Comparison of ENCODE assay signal across 17 cellular contexts in genomic region chr9:136964171-136964689, GRCh38. TPM values are rescaled to one million over a fixed set of nuclear protein-coding genes. Genes with fewer than 3 reads are reported as not detected.
A peak's percentile ranks its signal among the peaks of the same experiment; 100 is the strongest.
DNase-seq lines count a peak whose midpoint lies in the region; ATAC-seq and TF ChIP-seq lines count a peak whose summit lies in the region.
"Had no signal": no experiment of that assay in that cellular context is flagged by ENCODE, and none has a peak within 500 bp of the region (broad histone marks: within the 10 kb centered on the region; RNA-seq: fewer than 3 reads in every experiment).

No MANE protein-coding gene starts in this region.

- H4K20me1 ChIP-seq in PC-9 (ENCODE audit: insufficient read depth): no peaks in the 10 kb centered on the region

- H3K9me2 ChIP-seq in PC-9 (ENCODE audit: insufficient read depth): no peaks in the 10 kb centered on the region

- peak overlapping the region; percentile 65 for H3K4me2 ChIP-seq in PC-9

- TF ChIP-seq CTCF in PC-9 (conservative IDR thresholded peaks at IDR 0.05): no peak
- no peak for TF ChIP-seq CTCF in epithelial cell of esophagus (IDR thresholded peaks at IDR 0.05; ENCODE audit: insufficient read depth, low read depth, low read length, missing control alignments)

- no peak overlapping the region for H3K27ac ChIP-seq in PC-9
- H3K27ac ChIP-seq: cardiac muscle cell, gastroesophageal sphincter had no signal

- no peak overlapping the region for H2AFZ ChIP-seq in PC-9

- no peaks in the 10 kb centered on the region for H3K36me3 ChIP-seq in PC-9 (ENCODE audit: low read depth)
- H3K36me3 ChIP-seq: cardiac muscle cell, gastroesophageal sphincter had no signal

- H3K9me3 ChIP-seq in PC-9 (ENCODE audit: insufficient read depth, low read depth): no peaks in the 10 kb centered on the region
- H3K9me3 ChIP-seq: gastroesophageal sphincter had no signal

- H3K4me1 ChIP-seq in PC-9 (replicated peaks; ENCODE audit: insufficient read depth): peaks cover 10% of the 10 kb centered on the region

- H3F3A ChIP-seq in PC-9 (ENCODE audit: insufficient read depth, low read depth): peaks cover 8% of the 10 kb centered on the region; the same call in 1 of the 2 replicates

- H3K4me3 ChIP-seq in PC-9 (no peak overlapping the region; the same call in 1 of the 2 replicates), epithelial cell of esophagus (ENCODE audit: low read length) (no peak overlapping the region)
- H3K4me3 ChIP-seq: cardiac muscle cell, gastroesophageal sphincter, smooth muscle cell had no signal

- intact Hi-C loops in PC-9 (cut with micrococcal nuclease; ENCODE audit: unreplicated experiment) (no loop called here), Right ventricle myocardium superior (cut with DNase I) (no loop called here)

- ATAC-seq in HG02610 (IDR thresholded peaks at IDR 0.05; ENCODE audit: unreplicated experiment) (no peak), Right ventricle myocardium superior (ENCODE audit: poor library complexity) (no peak), SK-N-SH treated with all-trans-retinoic acid at 6 μM for 48 hours (no peak)
- ATAC-seq: gastroesophageal sphincter had no signal

- no TSS peak for BruUV-seq in PC-9 (replicated peaks; lab: Mats Ljungman, UMichigan)

- POLR2A ChIA-PET in PC-9 (lab: Charles Lee; ENCODE audit: unreplicated experiment): interaction anchor here (1.0 kb wide), 1 partner anchor 10 kb away, joined by 3 read pairs; no protein-coding TSS in a partner anchor

- DNase-seq in A172 (ENCODE audit: low spot score) (peak; percentile 61), DMS53 (lab: John Stamatoyannopoulos, UW) (peak; percentile 87), PC-9 (peak; percentile 38 to 68), epithelial cell of esophagus (ENCODE audit: low read depth) (peak; percentile 30), Right ventricle myocardium superior (no peak)
- no peak for DNase-seq in activated naive CD4-positive, alpha-beta T cell treated with anti-CD3 and anti-CD28 coated beads, Interleukin-2, amount 50 U/mL, for 16 hours
- DNase-seq: activated CD4-positive, alpha-beta T cell treated with anti-CD3 and anti-CD28 coated beads for 1 hour; activated naive CD8-positive, alpha-beta T cell treated with anti-CD3 and anti-CD28 coated beads for 36 hours; activated T-cell treated with anti-CD3 and anti-CD28 coated beads for 4 hours; midbrain; NCI-H2029 treated with DMSO at 0.1 percent for 48 hours had no signal

- H3K79me2 ChIP-seq in PC-9 (ENCODE audit: low read depth): no peaks in the 10 kb centered on the region

- no peaks in the 10 kb centered on the region for H3K27me3 ChIP-seq in PC-9 (ENCODE audit: insufficient read depth, low read depth)
- H3K27me3 ChIP-seq: cardiac muscle cell had no signal

- CTCF ChIA-PET in PC-9 (lab: Charles Lee): no interaction called here

TF ChIP-seq in SK-N-SH treated with all-trans-retinoic acid at 6 μM for 48 hours, 23 proteins besides CTCF, POLR2A, EP300 and RAD21:
- TF ChIP-seq SNAI2 (CRISPR knock-in tag; IDR thresholded peaks at IDR 0.05): no peak
- no peak for TF ChIP-seq PPARA (CRISPR knock-in tag; IDR thresholded peaks at IDR 0.05; ENCODE audit: borderline replicate concordance)
- no peak for TF ChIP-seq CSDC2 (CRISPR knock-in tag; IDR thresholded peaks at IDR 0.05)
- TF ChIP-seq TOX (CRISPR knock-in tag; IDR thresholded peaks at IDR 0.05; ENCODE audit: borderline replicate concordance): no peak
- no peak for TF ChIP-seq CSRNP3 (CRISPR knock-in tag; IDR thresholded peaks at IDR 0.05)
- TF ChIP-seq ZNF8 (CRISPR knock-in tag; IDR thresholded peaks at IDR 0.05): no peak
- TF ChIP-seq ZNF565 (CRISPR knock-in tag; conservative IDR thresholded peaks at IDR 0.05; ENCODE audit: low read depth): no peak
- TF ChIP-seq, protein P1, sequence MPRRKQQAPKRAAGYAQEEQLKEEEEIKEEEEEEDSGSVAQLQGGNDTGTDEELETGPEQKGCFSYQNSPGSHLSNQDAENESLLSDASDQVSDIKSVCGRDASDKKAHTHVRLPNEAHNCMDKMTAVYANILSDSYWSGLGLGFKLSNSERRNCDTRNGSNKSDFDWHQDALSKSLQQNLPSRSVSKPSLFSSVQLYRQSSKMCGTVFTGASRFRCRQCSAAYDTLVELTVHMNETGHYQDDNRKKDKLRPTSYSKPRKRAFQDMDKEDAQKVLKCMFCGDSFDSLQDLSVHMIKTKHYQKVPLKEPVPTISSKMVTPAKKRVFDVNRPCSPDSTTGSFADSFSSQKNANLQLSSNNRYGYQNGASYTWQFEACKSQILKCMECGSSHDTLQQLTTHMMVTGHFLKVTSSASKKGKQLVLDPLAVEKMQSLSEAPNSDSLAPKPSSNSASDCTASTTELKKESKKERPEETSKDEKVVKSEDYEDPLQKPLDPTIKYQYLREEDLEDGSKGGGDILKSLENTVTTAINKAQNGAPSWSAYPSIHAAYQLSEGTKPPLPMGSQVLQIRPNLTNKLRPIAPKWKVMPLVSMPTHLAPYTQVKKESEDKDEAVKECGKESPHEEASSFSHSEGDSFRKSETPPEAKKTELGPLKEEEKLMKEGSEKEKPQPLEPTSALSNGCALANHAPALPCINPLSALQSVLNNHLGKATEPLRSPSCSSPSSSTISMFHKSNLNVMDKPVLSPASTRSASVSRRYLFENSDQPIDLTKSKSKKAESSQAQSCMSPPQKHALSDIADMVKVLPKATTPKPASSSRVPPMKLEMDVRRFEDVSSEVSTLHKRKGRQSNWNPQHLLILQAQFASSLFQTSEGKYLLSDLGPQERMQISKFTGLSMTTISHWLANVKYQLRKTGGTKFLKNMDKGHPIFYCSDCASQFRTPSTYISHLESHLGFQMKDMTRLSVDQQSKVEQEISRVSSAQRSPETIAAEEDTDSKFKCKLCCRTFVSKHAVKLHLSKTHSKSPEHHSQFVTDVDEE (CRISPR knock-in tag; IDR thresholded peaks at IDR 0.05): no peak
- no peak for TF ChIP-seq RARB (CRISPR knock-in tag; IDR thresholded peaks at IDR 0.05)
- TF ChIP-seq OSR1 (CRISPR knock-in tag; IDR thresholded peaks at IDR 0.05): no peak
- TF ChIP-seq ZNF70 (CRISPR knock-in tag; IDR thresholded peaks at IDR 0.05): no peak
- no peak for TF ChIP-seq BACH2 (CRISPR knock-in tag; IDR thresholded peaks at IDR 0.05; ENCODE audit: borderline replicate concordance)
- no peak for TF ChIP-seq ARNTL (CRISPR knock-in tag; IDR thresholded peaks at IDR 0.05; ENCODE audit: borderline replicate concordance, low read depth)
- no peak for TF ChIP-seq PATZ1 (CRISPR knock-in tag; IDR thresholded peaks at IDR 0.05; ENCODE audit: borderline replicate concordance)
- TF ChIP-seq TCF4 (CRISPR knock-in tag; IDR thresholded peaks at IDR 0.05; ENCODE audit: borderline replicate concordance): no peak
- TF ChIP-seq ZC3H10 (CRISPR knock-in tag; IDR thresholded peaks at IDR 0.05): no peak
- no peak for TF ChIP-seq ESRRG (CRISPR knock-in tag; IDR thresholded peaks at IDR 0.05)
TF ChIP-seq in SK-N-SH treated with all-trans-retinoic acid at 6 μM for 48 hours: peak in this region for 0.

RNA-seq across cellular contexts. Expression of gene LCN12, which starts 12.2 kb away (rescaled TPM):
- total RNA-seq in A172 (2014; rRNA removed; shearing (Covaris generic)): 0.07 and 2.2 TPM in 2 replicates
- total RNA-seq in PC-9 (2021) (9.3 and 14.2 TPM in 2 replicates), Right ventricle myocardium superior (2.1 TPM)
- total RNA-seq: gastroesophageal sphincter, smooth muscle cell had no signal

RNA-seq across cellular contexts. Expression of gene PTGDS, which starts 13.1 kb away (rescaled TPM):
- 1.6 TPM in 1 of 2 replicates, not detected in the other for total RNA-seq in A172 (2014; rRNA removed; shearing (Covaris generic))
- total RNA-seq in PC-9 (2021) (1.7 and 2.0 TPM in 2 replicates), Right ventricle myocardium superior (6,152 TPM)
- total RNA-seq: activated naive CD8-positive, alpha-beta T cell treated with anti-CD3 and anti-CD28 coated beads for 36 hours; B cell had no signal

RNA-seq across cellular contexts. Expression of gene LCNL1, which starts 18.6 kb away (rescaled TPM):
- 0.26 TPM in 1 of 2 replicates, not detected in the other for total RNA-seq in A172 (2014; rRNA removed; shearing (Covaris generic))
- total RNA-seq in PC-9 (2021): 0.41 and 0.43 TPM in 2 replicates
- total RNA-seq in Right ventricle myocardium superior: 9.7 TPM
- total RNA-seq: activated naive CD8-positive, alpha-beta T cell treated with anti-CD3 and anti-CD28 coated beads for 36 hours; B cell had no signal

RNA-seq across cellular contexts. Expression of gene C8G, which starts 19.2 kb away (rescaled TPM):
- not detected in 2 replicates for total RNA-seq in A172 (2014; rRNA removed; shearing (Covaris generic))
- 2.3 and 4.4 TPM in 2 replicates for total RNA-seq in PC-9 (2021)
- 1.1 TPM for total RNA-seq in Right ventricle myocardium superior
- total RNA-seq: gastroesophageal sphincter, smooth muscle cell had no signal

RNA-seq across cellular contexts. Expression of gene FBXW5, which starts 19.7 kb away (rescaled TPM):
- total RNA-seq in A172 (2014; rRNA removed; shearing (Covaris generic)): 379 and 400 TPM in 2 replicates
- total RNA-seq in PC-9 (2021): 101 and 125 TPM in 2 replicates
- 142 TPM for total RNA-seq in Right ventricle myocardium superior

Comparison
In these comparisons a context has a peak if more than half of its experiments do, and no peak if none do; other contexts are left out.
1. DNase-seq: peak in A172 (single experiment), DMS53 (single experiment), PC-9 (2 of 2) and epithelial cell of esophagus (single experiment); none in Right ventricle myocardium superior (single experiment) and activated naive CD4-positive, alpha-beta T cell treated with anti-CD3 and anti-CD28 coated beads, Interleukin-2, amount 50 U/mL, for 16 hours (single experiment).
2. RNA of gene PTGDS, which starts 13.1 kb away (total RNA-seq): 6,152 TPM in Right ventricle myocardium superior (single experiment); 1.7 to 2.0 TPM in PC-9 and 1.6 TPM in A172; every median in the first group is over 1,000 times any median in the second.